1 cellular context compared by ENCODE assay signal in the genomic region with DNA sequence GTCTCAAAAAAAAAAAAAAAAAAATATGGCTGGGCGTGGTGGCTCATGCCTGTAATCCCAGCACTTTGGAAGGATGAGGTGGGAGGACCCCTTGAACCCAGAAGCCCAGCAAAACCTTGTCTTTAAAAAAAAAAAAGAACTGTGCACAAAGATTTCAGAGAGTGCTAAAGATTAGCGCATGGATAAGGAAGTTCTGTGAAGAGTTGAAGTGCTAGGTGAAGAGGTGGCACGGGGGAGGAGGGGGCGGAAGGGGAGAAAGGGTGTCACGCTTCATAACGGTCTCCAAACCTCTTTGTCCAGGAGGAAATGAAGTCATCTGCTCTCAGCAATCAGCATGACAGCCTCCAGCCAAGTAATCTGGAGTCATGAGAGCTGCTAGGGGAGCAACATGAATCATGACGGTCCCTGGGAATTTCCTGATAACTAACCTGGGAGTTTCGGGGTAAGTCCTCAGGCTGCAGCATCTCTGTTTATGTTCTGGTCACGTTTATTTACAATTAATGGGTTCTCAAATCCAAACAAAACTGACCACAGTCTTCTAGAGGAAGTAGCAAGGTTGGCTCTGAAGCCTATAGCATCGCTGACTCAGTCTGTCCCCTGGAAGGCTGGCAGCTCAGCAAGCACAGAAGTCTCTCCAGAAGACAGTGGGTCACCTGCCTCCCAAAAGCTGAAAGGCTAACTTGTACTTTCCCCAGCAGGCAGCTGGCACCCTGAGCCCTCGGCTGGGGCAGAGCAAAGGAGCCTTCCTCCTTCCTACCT.
A peak's percentile ranks its signal among the peaks of the same experiment; 100 is the strongest.
TF ChIP-seq lines count a peak whose summit lies in the region.

No MANE protein-coding gene starts in this region.

TF ChIP-seq in K562, 482 proteins besides CTCF, POLR2A, EP300 and RAD21 (continued from another document and continues in another):
- TF ChIP-seq, protein P1, sequence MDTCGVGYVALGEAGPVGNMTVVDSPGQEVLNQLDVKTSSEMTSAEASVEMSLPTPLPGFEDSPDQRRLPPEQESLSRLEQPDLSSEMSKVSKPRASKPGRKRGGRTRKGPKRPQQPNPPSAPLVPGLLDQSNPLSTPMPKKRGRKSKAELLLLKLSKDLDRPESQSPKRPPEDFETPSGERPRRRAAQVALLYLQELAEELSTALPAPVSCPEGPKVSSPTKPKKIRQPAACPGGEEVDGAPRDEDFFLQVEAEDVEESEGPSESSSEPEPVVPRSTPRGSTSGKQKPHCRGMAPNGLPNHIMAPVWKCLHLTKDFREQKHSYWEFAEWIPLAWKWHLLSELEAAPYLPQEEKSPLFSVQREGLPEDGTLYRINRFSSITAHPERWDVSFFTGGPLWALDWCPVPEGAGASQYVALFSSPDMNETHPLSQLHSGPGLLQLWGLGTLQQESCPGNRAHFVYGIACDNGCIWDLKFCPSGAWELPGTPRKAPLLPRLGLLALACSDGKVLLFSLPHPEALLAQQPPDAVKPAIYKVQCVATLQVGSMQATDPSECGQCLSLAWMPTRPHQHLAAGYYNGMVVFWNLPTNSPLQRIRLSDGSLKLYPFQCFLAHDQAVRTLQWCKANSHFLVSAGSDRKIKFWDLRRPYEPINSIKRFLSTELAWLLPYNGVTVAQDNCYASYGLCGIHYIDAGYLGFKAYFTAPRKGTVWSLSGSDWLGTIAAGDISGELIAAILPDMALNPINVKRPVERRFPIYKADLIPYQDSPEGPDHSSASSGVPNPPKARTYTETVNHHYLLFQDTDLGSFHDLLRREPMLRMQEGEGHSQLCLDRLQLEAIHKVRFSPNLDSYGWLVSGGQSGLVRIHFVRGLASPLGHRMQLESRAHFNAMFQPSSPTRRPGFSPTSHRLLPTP (IDR thresholded peaks at IDR 0.05; ENCODE audit: borderline replicate concordance, extremely low read depth, insufficient read length): no peak
- TF ChIP-seq KDM1A (IDR thresholded peaks at IDR 0.05) (peak; percentile 84 to 90), MYC (IDR thresholded peaks at IDR 0.05; ENCODE audit: low read depth, low read length) (peak; percentile 81), MYC (CRISPR knock-in tag; IDR thresholded peaks at IDR 0.05; ENCODE audit: borderline replicate concordance, low read depth) (no peak), ZNF766 (CRISPR knock-in tag; conservative IDR thresholded peaks at IDR 0.05) (0 out of 2 replicates have a peak, but pooled peaks have one; percentile 29), LEF1 (IDR thresholded peaks at IDR 0.05) (peak; percentile 86), IFI16 (CRISPR knock-in tag; IDR thresholded peaks at IDR 0.05) (no peak), ZNF282 (CRISPR knock-in tag; IDR thresholded peaks at IDR 0.05) (no peak), KDM2B (CRISPR knock-in tag; IDR thresholded peaks at IDR 0.05) (no peak), PHF21A (IDR thresholded peaks at IDR 0.05; ENCODE audit: borderline replicate concordance, low read depth) (0 out of 2 replicates have a peak, but pooled peaks have one; percentile 7), ETV1 (tag; conservative IDR thresholded peaks at IDR 0.05; ENCODE audit: low read depth) (peak; percentile 87), U2AF1 (optimal IDR thresholded peaks at IDR 0.05; ENCODE audit: low read depth, low read length) (no peak), SREBF1 (IDR thresholded peaks at IDR 0.05; ENCODE audit: borderline replicate concordance, low read depth, low read length) (no peak), SAP30 (IDR thresholded peaks at IDR 0.05; ENCODE audit: borderline replicate concordance, insufficient read depth, low read depth, low read length, poor library complexity, severe bottlenecking) (no peak), DDX20 (tag; IDR thresholded peaks at IDR 0.05; ENCODE audit: low read depth) (no peak), ZHX1 (conservative IDR thresholded peaks at IDR 0.05; ENCODE audit: low read length) (no peak), CEBPB (tag; IDR thresholded peaks at IDR 0.05) (no peak), PRMT5 (CRISPR knock-in tag; IDR thresholded peaks at IDR 0.05) (no peak), ASH1L (IDR thresholded peaks at IDR 0.05; ENCODE audit: borderline replicate concordance, low read depth, partially characterized antibody) (no peak), E2F8 (IDR thresholded peaks at IDR 0.05; ENCODE audit: low read depth, partially characterized antibody) (no peak), RBM25 (IDR thresholded peaks at IDR 0.05; ENCODE audit: low read depth, low read length, severe bottlenecking) (no peak), CBFB (CRISPR knock-in tag; IDR thresholded peaks at IDR 0.05) (no peak), POLR2AphosphoS5 (IDR thresholded peaks at IDR 0.05; ENCODE audit: control insufficient read depth, insufficient read depth, low read depth, low read length) (no peak), GABPB1 (CRISPR knock-in tag; IDR thresholded peaks at IDR 0.05) (peak; percentile 64; the same call in 1 of the 2 replicates), ZBTB17 (CRISPR knock-in tag; IDR thresholded peaks at IDR 0.05) (no peak), HDAC3 (IDR thresholded peaks at IDR 0.05; ENCODE audit: borderline replicate concordance, partially characterized antibody) (no peak), GTF2A2 (tag; IDR thresholded peaks at IDR 0.05) (no peak), CCAR2 (IDR thresholded peaks at IDR 0.05; ENCODE audit: low read depth, low read length) (no peak), MTA3 (IDR thresholded peaks at IDR 0.05; ENCODE audit: borderline replicate concordance) (peak; percentile 8; the same call in 1 of the 2 replicates), SRF (CRISPR knock-in tag; IDR thresholded peaks at IDR 0.05) (no peak), NCOA1 (IDR thresholded peaks at IDR 0.05; ENCODE audit: low read depth) (peak; percentile 74), MBD2 (IDR thresholded peaks at IDR 0.05; ENCODE audit: borderline replicate concordance, low read depth) (no peak), DIDO1 (tag; IDR thresholded peaks at IDR 0.05; ENCODE audit: low read depth) (no peak), IRF2 (CRISPR knock-in tag; IDR thresholded peaks at IDR 0.05) (no peak), ZNF512 (tag; IDR thresholded peaks at IDR 0.05) (no peak), BACH1 (tag; IDR thresholded peaks at IDR 0.05) (0 out of 2 replicates have a peak, but pooled peaks have one; percentile 28), ZEB2 (IDR thresholded peaks at IDR 0.05) (peak; percentile 81), MYNN (IDR thresholded peaks at IDR 0.05) (no peak), MYNN (CRISPR knock-in tag; IDR thresholded peaks at IDR 0.05) (no peak)
- TF ChIP-seq, protein P2, sequence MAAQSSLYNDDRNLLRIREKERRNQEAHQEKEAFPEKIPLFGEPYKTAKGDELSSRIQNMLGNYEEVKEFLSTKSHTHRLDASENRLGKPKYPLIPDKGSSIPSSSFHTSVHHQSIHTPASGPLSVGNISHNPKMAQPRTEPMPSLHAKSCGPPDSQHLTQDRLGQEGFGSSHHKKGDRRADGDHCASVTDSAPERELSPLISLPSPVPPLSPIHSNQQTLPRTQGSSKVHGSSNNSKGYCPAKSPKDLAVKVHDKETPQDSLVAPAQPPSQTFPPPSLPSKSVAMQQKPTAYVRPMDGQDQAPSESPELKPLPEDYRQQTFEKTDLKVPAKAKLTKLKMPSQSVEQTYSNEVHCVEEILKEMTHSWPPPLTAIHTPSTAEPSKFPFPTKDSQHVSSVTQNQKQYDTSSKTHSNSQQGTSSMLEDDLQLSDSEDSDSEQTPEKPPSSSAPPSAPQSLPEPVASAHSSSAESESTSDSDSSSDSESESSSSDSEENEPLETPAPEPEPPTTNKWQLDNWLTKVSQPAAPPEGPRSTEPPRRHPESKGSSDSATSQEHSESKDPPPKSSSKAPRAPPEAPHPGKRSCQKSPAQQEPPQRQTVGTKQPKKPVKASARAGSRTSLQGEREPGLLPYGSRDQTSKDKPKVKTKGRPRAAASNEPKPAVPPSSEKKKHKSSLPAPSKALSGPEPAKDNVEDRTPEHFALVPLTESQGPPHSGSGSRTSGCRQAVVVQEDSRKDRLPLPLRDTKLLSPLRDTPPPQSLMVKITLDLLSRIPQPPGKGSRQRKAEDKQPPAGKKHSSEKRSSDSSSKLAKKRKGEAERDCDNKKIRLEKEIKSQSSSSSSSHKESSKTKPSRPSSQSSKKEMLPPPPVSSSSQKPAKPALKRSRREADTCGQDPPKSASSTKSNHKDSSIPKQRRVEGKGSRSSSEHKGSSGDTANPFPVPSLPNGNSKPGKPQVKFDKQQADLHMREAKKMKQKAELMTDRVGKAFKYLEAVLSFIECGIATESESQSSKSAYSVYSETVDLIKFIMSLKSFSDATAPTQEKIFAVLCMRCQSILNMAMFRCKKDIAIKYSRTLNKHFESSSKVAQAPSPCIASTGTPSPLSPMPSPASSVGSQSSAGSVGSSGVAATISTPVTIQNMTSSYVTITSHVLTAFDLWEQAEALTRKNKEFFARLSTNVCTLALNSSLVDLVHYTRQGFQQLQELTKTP (IDR thresholded peaks at IDR 0.05; ENCODE audit: low read depth in 1 of 2, partially characterized antibody in 2 of 2): peak in 1 of 2 experiments; percentile 48
- TF ChIP-seq, protein P3, sequence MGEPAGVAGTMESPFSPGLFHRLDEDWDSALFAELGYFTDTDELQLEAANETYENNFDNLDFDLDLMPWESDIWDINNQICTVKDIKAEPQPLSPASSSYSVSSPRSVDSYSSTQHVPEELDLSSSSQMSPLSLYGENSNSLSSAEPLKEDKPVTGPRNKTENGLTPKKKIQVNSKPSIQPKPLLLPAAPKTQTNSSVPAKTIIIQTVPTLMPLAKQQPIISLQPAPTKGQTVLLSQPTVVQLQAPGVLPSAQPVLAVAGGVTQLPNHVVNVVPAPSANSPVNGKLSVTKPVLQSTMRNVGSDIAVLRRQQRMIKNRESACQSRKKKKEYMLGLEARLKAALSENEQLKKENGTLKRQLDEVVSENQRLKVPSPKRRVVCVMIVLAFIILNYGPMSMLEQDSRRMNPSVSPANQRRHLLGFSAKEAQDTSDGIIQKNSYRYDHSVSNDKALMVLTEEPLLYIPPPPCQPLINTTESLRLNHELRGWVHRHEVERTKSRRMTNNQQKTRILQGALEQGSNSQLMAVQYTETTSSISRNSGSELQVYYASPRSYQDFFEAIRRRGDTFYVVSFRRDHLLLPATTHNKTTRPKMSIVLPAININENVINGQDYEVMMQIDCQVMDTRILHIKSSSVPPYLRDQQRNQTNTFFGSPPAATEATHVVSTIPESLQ (CRISPR knock-in tag; IDR thresholded peaks at IDR 0.05): no peak
- TF ChIP-seq, protein P4, sequence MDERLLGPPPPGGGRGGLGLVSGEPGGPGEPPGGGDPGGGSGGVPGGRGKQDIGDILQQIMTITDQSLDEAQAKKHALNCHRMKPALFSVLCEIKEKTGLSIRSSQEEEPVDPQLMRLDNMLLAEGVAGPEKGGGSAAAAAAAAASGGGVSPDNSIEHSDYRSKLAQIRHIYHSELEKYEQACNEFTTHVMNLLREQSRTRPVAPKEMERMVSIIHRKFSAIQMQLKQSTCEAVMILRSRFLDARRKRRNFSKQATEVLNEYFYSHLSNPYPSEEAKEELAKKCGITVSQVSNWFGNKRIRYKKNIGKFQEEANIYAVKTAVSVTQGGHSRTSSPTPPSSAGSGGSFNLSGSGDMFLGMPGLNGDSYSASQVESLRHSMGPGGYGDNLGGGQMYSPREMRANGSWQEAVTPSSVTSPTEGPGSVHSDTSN (CRISPR knock-in tag; IDR thresholded peaks at IDR 0.05; ENCODE audit: low read depth): no peak
- TF ChIP-seq, protein P4 (tag; conservative IDR thresholded peaks at IDR 0.05; ENCODE audit: low read depth): peak; percentile 70
